ENCODE assay signal across 1 cellular context in the genomic region with DNA sequence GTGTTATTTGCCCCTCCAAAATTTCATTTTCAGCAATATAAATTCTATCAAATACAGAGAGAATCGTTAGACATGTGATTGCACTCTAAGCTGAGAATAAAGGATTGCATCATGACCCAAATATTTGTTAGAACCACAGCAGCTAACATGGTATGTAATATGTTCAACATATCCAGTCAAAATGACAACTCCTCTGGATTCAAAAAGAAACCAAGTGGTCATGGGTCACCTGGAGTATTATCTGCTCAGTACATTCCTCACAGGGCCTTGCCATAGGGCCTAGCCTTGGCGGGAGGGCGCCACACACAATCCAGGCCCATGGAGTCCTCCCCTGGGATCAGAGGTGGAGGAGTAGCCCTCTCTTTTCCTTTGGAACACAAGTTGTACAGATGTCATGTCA.
TF ChIP-seq lines count a peak whose summit lies in the region.

No MANE protein-coding gene starts in this region.

TF ChIP-seq in GM23338, 12 proteins besides CTCF, POLR2A, EP300 and RAD21:
- TF ChIP-seq, protein P1, sequence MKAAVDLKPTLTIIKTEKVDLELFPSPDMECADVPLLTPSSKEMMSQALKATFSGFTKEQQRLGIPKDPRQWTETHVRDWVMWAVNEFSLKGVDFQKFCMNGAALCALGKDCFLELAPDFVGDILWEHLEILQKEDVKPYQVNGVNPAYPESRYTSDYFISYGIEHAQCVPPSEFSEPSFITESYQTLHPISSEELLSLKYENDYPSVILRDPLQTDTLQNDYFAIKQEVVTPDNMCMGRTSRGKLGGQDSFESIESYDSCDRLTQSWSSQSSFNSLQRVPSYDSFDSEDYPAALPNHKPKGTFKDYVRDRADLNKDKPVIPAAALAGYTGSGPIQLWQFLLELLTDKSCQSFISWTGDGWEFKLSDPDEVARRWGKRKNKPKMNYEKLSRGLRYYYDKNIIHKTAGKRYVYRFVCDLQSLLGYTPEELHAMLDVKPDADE (IDR thresholded peaks at IDR 0.05): no peak
